Comparison of ENCODE assay signal across 1 cellular context in the genomic region with DNA sequence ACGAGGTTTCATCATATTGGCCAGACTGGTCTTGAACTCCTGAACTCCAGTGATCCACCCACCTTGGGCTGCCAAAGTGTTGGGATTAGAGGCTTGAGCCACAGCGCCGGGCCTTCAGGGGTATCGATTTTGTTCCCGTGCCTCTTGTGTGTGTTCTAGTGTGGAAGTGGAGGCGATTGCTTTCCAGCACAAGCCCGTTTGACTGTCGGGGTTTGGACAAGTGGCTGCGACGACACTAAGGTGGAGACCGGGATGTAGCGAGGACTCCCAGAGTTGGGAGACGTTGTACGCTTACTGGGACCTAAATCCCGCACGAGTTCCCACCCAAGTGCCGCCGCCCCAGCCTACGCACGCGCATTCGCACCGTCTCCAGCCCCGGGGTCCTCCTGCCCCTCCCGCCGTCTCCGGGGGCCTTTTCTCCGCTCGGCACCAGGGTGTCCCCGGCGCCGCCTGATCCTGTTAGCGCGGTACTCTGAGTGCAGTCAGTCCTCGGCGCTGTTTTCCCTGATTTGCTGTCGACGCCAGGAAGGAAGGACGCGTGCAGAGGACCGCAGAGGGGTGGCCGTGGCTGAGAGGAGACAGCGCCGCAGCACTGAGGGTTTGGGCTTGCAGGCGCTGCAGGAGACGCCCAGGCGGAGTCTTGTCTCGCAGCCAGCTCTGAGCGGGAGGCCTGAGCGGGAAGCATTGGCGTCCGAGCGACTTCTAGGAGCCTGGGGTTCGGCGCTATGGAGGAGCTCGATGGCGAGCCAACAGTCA.
TF ChIP-seq lines count a peak whose summit lies in the region.

A gene with protein sequence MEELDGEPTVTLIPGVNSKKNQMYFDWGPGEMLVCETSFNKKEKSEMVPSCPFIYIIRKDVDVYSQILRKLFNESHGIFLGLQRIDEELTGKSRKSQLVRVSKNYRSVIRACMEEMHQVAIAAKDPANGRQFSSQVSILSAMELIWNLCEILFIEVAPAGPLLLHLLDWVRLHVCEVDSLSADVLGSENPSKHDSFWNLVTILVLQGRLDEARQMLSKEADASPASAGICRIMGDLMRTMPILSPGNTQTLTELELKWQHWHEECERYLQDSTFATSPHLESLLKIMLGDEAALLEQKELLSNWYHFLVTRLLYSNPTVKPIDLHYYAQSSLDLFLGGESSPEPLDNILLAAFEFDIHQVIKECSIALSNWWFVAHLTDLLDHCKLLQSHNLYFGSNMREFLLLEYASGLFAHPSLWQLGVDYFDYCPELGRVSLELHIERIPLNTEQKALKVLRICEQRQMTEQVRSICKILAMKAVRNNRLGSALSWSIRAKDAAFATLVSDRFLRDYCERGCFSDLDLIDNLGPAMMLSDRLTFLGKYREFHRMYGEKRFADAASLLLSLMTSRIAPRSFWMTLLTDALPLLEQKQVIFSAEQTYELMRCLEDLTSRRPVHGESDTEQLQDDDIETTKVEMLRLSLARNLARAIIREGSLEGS (plus strand): TSS at position 643 of the 756 bp plus-strand sequence. CDS start 83 bp downstream, at position 726.

TF ChIP-seq in HepG2, 621 proteins besides CTCF, POLR2A, EP300 and RAD21 (continued from another document and continues in another):
- TF ChIP-seq, protein P1, sequence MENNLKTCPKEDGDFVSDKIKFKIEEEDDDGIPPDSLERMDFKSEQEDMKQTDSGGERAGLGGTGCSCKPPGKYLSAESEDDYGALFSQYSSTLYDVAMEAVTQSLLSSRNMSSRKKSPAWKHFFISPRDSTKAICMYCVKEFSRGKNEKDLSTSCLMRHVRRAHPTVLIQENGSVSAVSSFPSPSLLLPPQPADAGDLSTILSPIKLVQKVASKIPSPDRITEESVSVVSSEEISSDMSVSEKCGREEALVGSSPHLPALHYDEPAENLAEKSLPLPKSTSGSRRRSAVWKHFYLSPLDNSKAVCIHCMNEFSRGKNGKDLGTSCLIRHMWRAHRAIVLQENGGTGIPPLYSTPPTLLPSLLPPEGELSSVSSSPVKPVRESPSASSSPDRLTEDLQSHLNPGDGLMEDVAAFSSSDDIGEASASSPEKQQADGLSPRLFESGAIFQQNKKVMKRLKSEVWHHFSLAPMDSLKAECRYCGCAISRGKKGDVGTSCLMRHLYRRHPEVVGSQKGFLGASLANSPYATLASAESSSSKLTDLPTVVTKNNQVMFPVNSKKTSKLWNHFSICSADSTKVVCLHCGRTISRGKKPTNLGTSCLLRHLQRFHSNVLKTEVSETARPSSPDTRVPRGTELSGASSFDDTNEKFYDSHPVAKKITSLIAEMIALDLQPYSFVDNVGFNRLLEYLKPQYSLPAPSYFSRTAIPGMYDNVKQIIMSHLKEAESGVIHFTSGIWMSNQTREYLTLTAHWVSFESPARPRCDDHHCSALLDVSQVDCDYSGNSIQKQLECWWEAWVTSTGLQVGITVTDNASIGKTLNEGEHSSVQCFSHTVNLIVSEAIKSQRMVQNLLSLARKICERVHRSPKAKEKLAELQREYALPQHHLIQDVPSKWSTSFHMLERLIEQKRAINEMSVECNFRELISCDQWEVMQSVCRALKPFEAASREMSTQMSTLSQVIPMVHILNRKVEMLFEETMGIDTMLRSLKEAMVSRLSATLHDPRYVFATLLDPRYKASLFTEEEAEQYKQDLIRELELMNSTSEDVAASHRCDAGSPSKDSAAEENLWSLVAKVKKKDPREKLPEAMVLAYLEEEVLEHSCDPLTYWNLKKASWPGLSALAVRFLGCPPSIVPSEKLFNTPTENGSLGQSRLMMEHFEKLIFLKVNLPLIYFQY (CRISPR knock-in tag; IDR thresholded peaks at IDR 0.05; ENCODE audit: borderline replicate concordance), result peak; percentile 46; the same call in 1 of the 2 replicates
- TF ChIP-seq NFKBIZ (CRISPR knock-in tag; IDR thresholded peaks at IDR 0.05), result peak; percentile 71; the same call in 1 of the 2 replicates
- TF ChIP-seq FOXA3 (CRISPR knock-in tag; IDR thresholded peaks at IDR 0.05), result peak; percentile 14; the same call in 1 of the 2 replicates
- TF ChIP-seq ZMYM2 (CRISPR knock-in tag; IDR thresholded peaks at IDR 0.05), result peak; percentile 93
- no peak for TF ChIP-seq HOXD1 (CRISPR knock-in tag; IDR thresholded peaks at IDR 0.05)
- TF ChIP-seq ZNF746 (CRISPR knock-in tag; IDR thresholded peaks at IDR 0.05), result peak; percentile 56; the same call in 1 of the 2 replicates
- TF ChIP-seq, protein P2, sequence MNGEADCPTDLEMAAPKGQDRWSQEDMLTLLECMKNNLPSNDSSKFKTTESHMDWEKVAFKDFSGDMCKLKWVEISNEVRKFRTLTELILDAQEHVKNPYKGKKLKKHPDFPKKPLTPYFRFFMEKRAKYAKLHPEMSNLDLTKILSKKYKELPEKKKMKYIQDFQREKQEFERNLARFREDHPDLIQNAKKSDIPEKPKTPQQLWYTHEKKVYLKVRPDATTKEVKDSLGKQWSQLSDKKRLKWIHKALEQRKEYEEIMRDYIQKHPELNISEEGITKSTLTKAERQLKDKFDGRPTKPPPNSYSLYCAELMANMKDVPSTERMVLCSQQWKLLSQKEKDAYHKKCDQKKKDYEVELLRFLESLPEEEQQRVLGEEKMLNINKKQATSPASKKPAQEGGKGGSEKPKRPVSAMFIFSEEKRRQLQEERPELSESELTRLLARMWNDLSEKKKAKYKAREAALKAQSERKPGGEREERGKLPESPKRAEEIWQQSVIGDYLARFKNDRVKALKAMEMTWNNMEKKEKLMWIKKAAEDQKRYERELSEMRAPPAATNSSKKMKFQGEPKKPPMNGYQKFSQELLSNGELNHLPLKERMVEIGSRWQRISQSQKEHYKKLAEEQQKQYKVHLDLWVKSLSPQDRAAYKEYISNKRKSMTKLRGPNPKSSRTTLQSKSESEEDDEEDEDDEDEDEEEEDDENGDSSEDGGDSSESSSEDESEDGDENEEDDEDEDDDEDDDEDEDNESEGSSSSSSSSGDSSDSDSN (CRISPR knock-in tag; IDR thresholded peaks at IDR 0.05), result peak; percentile 73
- TF ChIP-seq, protein P3, sequence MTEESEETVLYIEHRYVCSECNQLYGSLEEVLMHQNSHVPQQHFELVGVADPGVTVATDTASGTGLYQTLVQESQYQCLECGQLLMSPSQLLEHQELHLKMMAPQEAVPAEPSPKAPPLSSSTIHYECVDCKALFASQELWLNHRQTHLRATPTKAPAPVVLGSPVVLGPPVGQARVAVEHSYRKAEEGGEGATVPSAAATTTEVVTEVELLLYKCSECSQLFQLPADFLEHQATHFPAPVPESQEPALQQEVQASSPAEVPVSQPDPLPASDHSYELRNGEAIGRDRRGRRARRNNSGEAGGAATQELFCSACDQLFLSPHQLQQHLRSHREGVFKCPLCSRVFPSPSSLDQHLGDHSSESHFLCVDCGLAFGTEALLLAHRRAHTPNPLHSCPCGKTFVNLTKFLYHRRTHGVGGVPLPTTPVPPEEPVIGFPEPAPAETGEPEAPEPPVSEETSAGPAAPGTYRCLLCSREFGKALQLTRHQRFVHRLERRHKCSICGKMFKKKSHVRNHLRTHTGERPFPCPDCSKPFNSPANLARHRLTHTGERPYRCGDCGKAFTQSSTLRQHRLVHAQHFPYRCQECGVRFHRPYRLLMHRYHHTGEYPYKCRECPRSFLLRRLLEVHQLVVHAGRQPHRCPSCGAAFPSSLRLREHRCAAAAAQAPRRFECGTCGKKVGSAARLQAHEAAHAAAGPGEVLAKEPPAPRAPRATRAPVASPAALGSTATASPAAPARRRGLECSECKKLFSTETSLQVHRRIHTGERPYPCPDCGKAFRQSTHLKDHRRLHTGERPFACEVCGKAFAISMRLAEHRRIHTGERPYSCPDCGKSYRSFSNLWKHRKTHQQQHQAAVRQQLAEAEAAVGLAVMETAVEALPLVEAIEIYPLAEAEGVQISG (CRISPR knock-in tag; IDR thresholded peaks at IDR 0.05), result peak; percentile 89
- peak; percentile 98 for TF ChIP-seq ZNF777 (CRISPR knock-in tag; IDR thresholded peaks at IDR 0.05)
- peak; percentile 85 for TF ChIP-seq TAF1 (CRISPR knock-in tag; IDR thresholded peaks at IDR 0.05)
- TF ChIP-seq IKZF1 (IDR thresholded peaks at IDR 0.05), result no peak
- TF ChIP-seq, protein P4, sequence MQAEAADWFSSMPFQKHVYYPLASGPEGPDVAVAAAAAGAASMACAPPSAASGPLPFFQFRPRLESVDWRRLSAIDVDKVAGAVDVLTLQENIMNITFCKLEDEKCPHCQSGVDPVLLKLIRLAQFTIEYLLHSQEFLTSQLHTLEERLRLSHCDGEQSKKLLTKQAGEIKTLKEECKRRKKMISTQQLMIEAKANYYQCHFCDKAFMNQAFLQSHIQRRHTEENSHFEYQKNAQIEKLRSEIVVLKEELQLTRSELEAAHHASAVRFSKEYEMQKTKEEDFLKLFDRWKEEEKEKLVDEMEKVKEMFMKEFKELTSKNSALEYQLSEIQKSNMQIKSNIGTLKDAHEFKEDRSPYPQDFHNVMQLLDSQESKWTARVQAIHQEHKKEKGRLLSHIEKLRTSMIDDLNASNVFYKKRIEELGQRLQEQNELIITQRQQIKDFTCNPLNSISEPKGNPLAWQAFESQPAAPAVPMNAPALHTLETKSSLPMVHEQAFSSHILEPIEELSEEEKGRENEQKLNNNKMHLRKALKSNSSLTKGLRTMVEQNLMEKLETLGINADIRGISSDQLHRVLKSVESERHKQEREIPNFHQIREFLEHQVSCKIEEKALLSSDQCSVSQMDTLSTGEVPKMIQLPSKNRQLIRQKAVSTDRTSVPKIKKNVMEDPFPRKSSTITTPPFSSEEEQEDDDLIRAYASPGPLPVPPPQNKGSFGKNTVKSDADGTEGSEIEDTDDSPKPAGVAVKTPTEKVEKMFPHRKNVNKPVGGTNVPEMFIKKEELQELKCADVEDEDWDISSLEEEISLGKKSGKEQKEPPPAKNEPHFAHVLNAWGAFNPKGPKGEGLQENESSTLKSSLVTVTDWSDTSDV (CRISPR knock-in tag; IDR thresholded peaks at IDR 0.05), result peak; percentile 93; the same call in 1 of the 2 replicates
- TF ChIP-seq, protein P5, sequence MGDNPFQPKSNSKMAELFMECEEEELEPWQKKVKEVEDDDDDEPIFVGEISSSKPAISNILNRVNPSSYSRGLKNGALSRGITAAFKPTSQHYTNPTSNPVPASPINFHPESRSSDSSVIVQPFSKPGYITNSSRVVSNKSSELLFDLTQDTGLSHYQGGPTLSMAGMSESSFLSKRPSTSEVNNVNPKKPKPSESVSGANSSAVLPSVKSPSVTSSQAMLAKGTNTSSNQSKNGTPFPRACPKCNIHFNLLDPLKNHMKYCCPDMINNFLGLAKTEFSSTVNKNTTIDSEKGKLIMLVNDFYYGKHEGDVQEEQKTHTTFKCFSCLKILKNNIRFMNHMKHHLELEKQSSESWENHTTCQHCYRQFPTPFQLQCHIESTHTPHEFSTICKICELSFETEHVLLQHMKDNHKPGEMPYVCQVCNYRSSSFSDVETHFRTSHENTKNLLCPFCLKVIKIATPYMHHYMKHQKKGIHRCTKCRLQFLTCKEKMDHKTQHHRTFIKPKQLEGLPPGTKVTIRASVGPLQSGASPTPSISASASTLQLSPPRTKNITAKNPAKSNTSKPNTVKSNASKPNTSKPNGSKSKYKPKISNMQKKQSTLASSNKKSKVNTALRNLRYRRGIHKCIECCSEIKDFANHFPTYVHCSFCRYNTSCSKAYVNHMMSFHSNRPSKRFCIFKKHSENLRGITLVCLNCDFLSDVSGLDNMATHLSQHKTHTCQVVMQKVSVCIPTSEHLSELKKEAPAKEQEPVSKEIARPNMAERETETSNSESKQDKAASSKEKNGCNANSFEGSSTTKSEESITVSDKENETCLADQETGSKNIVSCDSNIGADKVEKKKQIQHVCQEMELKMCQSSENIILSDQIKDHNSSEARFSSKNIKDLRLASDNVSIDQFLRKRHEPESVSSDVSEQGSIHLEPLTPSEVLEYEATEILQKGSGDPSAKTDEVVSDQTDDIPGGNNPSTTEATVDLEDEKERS (CRISPR knock-in tag; IDR thresholded peaks at IDR 0.05), result peak; percentile 87
- TF ChIP-seq, protein P6, sequence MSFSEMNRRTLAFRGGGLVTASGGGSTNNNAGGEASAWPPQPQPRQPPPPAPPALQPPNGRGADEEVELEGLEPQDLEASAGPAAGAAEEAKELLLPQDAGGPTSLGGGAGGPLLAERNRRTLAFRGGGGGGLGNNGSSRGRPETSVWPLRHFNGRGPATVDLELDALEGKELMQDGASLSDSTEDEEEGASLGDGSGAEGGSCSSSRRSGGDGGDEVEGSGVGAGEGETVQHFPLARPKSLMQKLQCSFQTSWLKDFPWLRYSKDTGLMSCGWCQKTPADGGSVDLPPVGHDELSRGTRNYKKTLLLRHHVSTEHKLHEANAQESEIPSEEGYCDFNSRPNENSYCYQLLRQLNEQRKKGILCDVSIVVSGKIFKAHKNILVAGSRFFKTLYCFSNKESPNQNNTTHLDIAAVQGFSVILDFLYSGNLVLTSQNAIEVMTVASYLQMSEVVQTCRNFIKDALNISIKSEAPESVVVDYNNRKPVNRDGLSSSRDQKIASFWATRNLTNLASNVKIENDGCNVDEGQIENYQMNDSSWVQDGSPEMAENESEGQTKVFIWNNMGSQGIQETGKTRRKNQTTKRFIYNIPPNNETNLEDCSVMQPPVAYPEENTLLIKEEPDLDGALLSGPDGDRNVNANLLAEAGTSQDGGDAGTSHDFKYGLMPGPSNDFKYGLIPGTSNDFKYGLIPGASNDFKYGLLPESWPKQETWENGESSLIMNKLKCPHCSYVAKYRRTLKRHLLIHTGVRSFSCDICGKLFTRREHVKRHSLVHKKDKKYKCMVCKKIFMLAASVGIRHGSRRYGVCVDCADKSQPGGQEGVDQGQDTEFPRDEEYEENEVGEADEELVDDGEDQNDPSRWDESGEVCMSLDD (CRISPR knock-in tag; IDR thresholded peaks at IDR 0.05; ENCODE audit: borderline replicate concordance), result no peak
- TF ChIP-seq ZMYM3 (CRISPR knock-in tag; IDR thresholded peaks at IDR 0.05), result peak; percentile 83
- TF ChIP-seq, protein P7, sequence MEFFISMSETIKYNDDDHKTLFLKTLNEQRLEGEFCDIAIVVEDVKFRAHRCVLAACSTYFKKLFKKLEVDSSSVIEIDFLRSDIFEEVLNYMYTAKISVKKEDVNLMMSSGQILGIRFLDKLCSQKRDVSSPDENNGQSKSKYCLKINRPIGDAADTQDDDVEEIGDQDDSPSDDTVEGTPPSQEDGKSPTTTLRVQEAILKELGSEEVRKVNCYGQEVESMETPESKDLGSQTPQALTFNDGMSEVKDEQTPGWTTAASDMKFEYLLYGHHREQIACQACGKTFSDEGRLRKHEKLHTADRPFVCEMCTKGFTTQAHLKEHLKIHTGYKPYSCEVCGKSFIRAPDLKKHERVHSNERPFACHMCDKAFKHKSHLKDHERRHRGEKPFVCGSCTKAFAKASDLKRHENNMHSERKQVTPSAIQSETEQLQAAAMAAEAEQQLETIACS (CRISPR knock-in tag; IDR thresholded peaks at IDR 0.05), result peak; percentile 73
- no peak for TF ChIP-seq ARNT (IDR thresholded peaks at IDR 0.05)
